ENCODE assay signal across 8 cellular contexts in genomic region chr15:58771621-58772235, GRCh38. TPM values are rescaled to one million over a fixed set of nuclear protein-coding genes. Genes with fewer than 3 reads are reported as not detected.
DNase-seq lines count a peak whose midpoint lies in the region; ATAC-seq, FAIRE-seq and TF ChIP-seq lines count a peak whose summit lies in the region.

No MANE protein-coding gene starts in this region.

- H3K4me3 Mint-ChIP-seq in CD8-positive, alpha-beta T cell: peak overlapping the region; percentile 92
- H3K4me3 Mint-ChIP-seq in WTC11: no peak overlapping the region

- H3K9me3 Mint-ChIP-seq in CD8-positive, alpha-beta T cell: no peaks in the 10 kb centered on the region
- H3K9me3 Mint-ChIP-seq in WTC11: no peaks in the 10 kb centered on the region

- CTCF ChIA-PET in CD8-positive, alpha-beta T cell (lab: Charles Lee): interaction anchor here (0.7 to 1.6 kb wide), 9 partner anchors 10 to 1048 kb away, joined by 3 to 8 read pairs (median 3); partner anchors contain the start of gene ADAM10
- CTCF ChIA-PET in WTC11 (lab: Charles Lee): interaction anchor here (0.5 to 2.3 kb wide), 20 partner anchors 9 to 580 kb away, joined by 3 to 20 read pairs (median 4); partner anchors contain the start of gene ADAM10

- H3K4me3 ChIP-seq in CD8-positive, alpha-beta T cell (ENCODE audit: low read depth, low read length): peak overlapping the region; percentile 98
- peak overlapping the region; percentile 81 to 94 for H3K4me3 ChIP-seq in stomach smooth muscle (ENCODE audit: low read length in 2 of 2)

- no peaks in the 10 kb centered on the region for H3K36me3 ChIP-seq in CD8-positive, alpha-beta T cell (ENCODE audit: insufficient read depth, low read length)
- H3K36me3 ChIP-seq in stomach smooth muscle (ENCODE audit: control insufficient read depth in 2 of 2, insufficient read depth in 2 of 2, low read length in 2 of 2): no peaks in the 10 kb centered on the region

- H3K27me3 ChIP-seq in CD8-positive, alpha-beta T cell (ENCODE audit: insufficient read depth, low read length): no peaks in the 10 kb centered on the region
- no peaks in the 10 kb centered on the region for H3K27me3 ChIP-seq in stomach smooth muscle (ENCODE audit: control insufficient read depth in 1 of 2, insufficient read depth in 2 of 2, low read length in 2 of 2)

- no peaks in the 10 kb centered on the region for H3K9me3 ChIP-seq in CD8-positive, alpha-beta T cell (ENCODE audit: low read length)
- H3K9me3 ChIP-seq in stomach smooth muscle (ENCODE audit: control insufficient read depth in 2 of 2, low read length in 2 of 2): no peaks in the 10 kb centered on the region

- peaks cover 34% of the 10 kb centered on the region for H3K4me1 ChIP-seq in CD8-positive, alpha-beta T cell (ENCODE audit: insufficient read depth, low read length)
- H3K4me1 ChIP-seq in stomach smooth muscle (ENCODE audit: control insufficient read depth, insufficient read depth, low read length): peaks cover 6% of the 10 kb centered on the region

- H3K27me3 Mint-ChIP-seq in CD8-positive, alpha-beta T cell (ENCODE audit: low read depth): no peaks in the 10 kb centered on the region
- no peaks in the 10 kb centered on the region for H3K27me3 Mint-ChIP-seq in WTC11 (ENCODE audit: low read depth)

- ATAC-seq in CD8-positive, alpha-beta T cell: no peak
- ATAC-seq in GM21367 (IDR thresholded peaks at IDR 0.05; ENCODE audit: unreplicated experiment) (peak; percentile 7), WTC11 (peak; percentile 37)

- H3K36me3 Mint-ChIP-seq in CD8-positive, alpha-beta T cell: peaks cover 8% of the 10 kb centered on the region
- H3K36me3 Mint-ChIP-seq in WTC11: no peaks in the 10 kb centered on the region

- TF ChIP-seq CTCF in CD8-positive, alpha-beta T cell (IDR thresholded peaks at IDR 0.05): no peak
- no peak for TF ChIP-seq CTCF in WTC11 (IDR thresholded peaks at IDR 0.05)

- peak overlapping the region; percentile 83 to 87 for H3K9ac ChIP-seq in stomach smooth muscle (ENCODE audit: low read length in 2 of 2)

- POLR2A ChIA-PET in CD8-positive, alpha-beta T cell (lab: Charles Lee): interaction anchor here (0.7 to 3.8 kb wide), 10 partner anchors 9 to 414 kb away, joined by 3 to 62 read pairs (median 4); partner anchors contain the start of genes ADAM10 and SLTM
- POLR2A ChIA-PET in WTC11 (lab: Charles Lee): interaction anchor here (0.6 to 2.5 kb wide), 9 partner anchors 19 to 582 kb away, joined by 3 to 66 read pairs (median 4); partner anchors contain the start of gene ADAM10

- peak overlapping the region; percentile 86 for H3K27ac ChIP-seq in CD8-positive, alpha-beta T cell (ENCODE audit: low read depth, low read length)
- peak overlapping the region; percentile 95 for H3K27ac ChIP-seq in stomach smooth muscle (ENCODE audit: low read length)

- peak overlapping the region; percentile 88 for H3K27ac Mint-ChIP-seq in CD8-positive, alpha-beta T cell
- H3K27ac Mint-ChIP-seq in WTC11: peak overlapping the region; percentile 86; the same call in 1 of the 2 replicates

- FAIRE-seq in HTR-8/SVneo (lab: Jason Lieb, UNC): no peak

- intact Hi-C loops in CD8-positive, alpha-beta T cell (cut with DNase I, micrococcal nuclease): loop anchor here (1.0 to 10.0 kb wide), 6 partner anchors 22 to 913 kb away; partner anchors contain the start of genes ADAM10 (in 2 of the 2), SLTM (in 2 of the 2), BNIP2 (in 1 of the 2) and CCNB2 (in 1 of the 2)

- DNase-seq in CD8-positive, alpha-beta T cell: peak in 3 of 7 experiments; percentile 9 to 29 (median 17)
- DNase-seq in HTR-8/SVneo (ENCODE audit: insufficient read length, low spot score) (peak; percentile 25), WTC11 (ENCODE audit: low spot score) (peak; percentile 70), ecto neural progenitor cell (ENCODE audit: low spot score) (peak; percentile 78), medulla oblongata (ENCODE audit: extremely low spot score) (peak; percentile 55)
- DNase-seq in stimulated activated naive CD4-positive, alpha-beta T cell treated with Interleukin-2 at 50 U/mL for 16 hours (lab: John Stamatoyannopoulos, UW): no peak

- peaks cover 22% of the 10 kb centered on the region for H3K4me1 Mint-ChIP-seq in CD8-positive, alpha-beta T cell (ENCODE audit: low read depth)
- H3K4me1 Mint-ChIP-seq in WTC11: peaks cover 16% of the 10 kb centered on the region

TF ChIP-seq in WTC11, 78 proteins besides CTCF, POLR2A, EP300 and RAD21 (continues in another document):
- TF ChIP-seq, protein P1, sequence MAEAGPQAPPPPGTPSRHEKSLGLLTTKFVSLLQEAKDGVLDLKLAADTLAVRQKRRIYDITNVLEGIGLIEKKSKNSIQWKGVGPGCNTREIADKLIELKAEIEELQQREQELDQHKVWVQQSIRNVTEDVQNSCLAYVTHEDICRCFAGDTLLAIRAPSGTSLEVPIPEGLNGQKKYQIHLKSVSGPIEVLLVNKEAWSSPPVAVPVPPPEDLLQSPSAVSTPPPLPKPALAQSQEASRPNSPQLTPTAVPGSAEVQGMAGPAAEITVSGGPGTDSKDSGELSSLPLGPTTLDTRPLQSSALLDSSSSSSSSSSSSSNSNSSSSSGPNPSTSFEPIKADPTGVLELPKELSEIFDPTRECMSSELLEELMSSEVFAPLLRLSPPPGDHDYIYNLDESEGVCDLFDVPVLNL (CRISPR knock-in tag; IDR thresholded peaks at IDR 0.05; ENCODE audit: borderline replicate concordance, low read depth): 0 out of 2 replicates have a peak, but pooled peaks have one; percentile 0
- TF ChIP-seq FOXK1 (CRISPR knock-in tag; IDR thresholded peaks at IDR 0.05): peak; percentile 46; the same call in 1 of the 2 replicates
- no peak for TF ChIP-seq OVOL2 (CRISPR knock-in tag; IDR thresholded peaks at IDR 0.05; ENCODE audit: borderline replicate concordance)
- TF ChIP-seq HMGXB4 (CRISPR knock-in tag; IDR thresholded peaks at IDR 0.05): peak; percentile 62; the same call in 1 of the 2 replicates
- TF ChIP-seq, protein P2, sequence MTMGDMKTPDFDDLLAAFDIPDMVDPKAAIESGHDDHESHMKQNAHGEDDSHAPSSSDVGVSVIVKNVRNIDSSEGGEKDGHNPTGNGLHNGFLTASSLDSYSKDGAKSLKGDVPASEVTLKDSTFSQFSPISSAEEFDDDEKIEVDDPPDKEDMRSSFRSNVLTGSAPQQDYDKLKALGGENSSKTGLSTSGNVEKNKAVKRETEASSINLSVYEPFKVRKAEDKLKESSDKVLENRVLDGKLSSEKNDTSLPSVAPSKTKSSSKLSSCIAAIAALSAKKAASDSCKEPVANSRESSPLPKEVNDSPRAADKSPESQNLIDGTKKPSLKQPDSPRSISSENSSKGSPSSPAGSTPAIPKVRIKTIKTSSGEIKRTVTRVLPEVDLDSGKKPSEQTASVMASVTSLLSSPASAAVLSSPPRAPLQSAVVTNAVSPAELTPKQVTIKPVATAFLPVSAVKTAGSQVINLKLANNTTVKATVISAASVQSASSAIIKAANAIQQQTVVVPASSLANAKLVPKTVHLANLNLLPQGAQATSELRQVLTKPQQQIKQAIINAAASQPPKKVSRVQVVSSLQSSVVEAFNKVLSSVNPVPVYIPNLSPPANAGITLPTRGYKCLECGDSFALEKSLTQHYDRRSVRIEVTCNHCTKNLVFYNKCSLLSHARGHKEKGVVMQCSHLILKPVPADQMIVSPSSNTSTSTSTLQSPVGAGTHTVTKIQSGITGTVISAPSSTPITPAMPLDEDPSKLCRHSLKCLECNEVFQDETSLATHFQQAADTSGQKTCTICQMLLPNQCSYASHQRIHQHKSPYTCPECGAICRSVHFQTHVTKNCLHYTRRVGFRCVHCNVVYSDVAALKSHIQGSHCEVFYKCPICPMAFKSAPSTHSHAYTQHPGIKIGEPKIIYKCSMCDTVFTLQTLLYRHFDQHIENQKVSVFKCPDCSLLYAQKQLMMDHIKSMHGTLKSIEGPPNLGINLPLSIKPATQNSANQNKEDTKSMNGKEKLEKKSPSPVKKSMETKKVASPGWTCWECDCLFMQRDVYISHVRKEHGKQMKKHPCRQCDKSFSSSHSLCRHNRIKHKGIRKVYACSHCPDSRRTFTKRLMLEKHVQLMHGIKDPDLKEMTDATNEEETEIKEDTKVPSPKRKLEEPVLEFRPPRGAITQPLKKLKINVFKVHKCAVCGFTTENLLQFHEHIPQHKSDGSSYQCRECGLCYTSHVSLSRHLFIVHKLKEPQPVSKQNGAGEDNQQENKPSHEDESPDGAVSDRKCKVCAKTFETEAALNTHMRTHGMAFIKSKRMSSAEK (CRISPR knock-in tag; IDR thresholded peaks at IDR 0.05; ENCODE audit: borderline replicate concordance): no peak
- TF ChIP-seq GRHL2 (CRISPR knock-in tag; IDR thresholded peaks at IDR 0.05; ENCODE audit: insufficient replicate concordance, severe bottlenecking): no peak
- TF ChIP-seq ZNF263 (CRISPR knock-in tag; IDR thresholded peaks at IDR 0.05; ENCODE audit: low read depth): peak; percentile 60; the same call in 1 of the 2 replicates
- TF ChIP-seq, protein P3, sequence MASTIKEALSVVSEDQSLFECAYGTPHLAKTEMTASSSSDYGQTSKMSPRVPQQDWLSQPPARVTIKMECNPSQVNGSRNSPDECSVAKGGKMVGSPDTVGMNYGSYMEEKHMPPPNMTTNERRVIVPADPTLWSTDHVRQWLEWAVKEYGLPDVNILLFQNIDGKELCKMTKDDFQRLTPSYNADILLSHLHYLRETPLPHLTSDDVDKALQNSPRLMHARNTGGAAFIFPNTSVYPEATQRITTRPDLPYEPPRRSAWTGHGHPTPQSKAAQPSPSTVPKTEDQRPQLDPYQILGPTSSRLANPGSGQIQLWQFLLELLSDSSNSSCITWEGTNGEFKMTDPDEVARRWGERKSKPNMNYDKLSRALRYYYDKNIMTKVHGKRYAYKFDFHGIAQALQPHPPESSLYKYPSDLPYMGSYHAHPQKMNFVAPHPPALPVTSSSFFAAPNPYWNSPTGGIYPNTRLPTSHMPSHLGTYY (CRISPR knock-in tag; IDR thresholded peaks at IDR 0.05): no peak

RNA-seq across cellular contexts. Expression of gene MINDY2, which starts 0.6 kb away (rescaled TPM):
- total RNA-seq in CD8-positive, alpha-beta T cell: 1 to 10 TPM; 4.7 to 4.9 TPM
- total RNA-seq in WTC11 (2021): 27.0 to 29.9 TPM (median 29.6 TPM) in 3 replicates

RNA-seq across cellular contexts. Expression of gene ADAM10, which starts 22.2 kb away (rescaled TPM):
- total RNA-seq in CD8-positive, alpha-beta T cell: 10 to 100 TPM; 64.2 to 67.8 TPM
- 128 to 133 TPM (median 130 TPM) in 3 replicates for total RNA-seq in WTC11 (2021)
